1 cellular context compared by ENCODE assay signal in the genomic region with DNA sequence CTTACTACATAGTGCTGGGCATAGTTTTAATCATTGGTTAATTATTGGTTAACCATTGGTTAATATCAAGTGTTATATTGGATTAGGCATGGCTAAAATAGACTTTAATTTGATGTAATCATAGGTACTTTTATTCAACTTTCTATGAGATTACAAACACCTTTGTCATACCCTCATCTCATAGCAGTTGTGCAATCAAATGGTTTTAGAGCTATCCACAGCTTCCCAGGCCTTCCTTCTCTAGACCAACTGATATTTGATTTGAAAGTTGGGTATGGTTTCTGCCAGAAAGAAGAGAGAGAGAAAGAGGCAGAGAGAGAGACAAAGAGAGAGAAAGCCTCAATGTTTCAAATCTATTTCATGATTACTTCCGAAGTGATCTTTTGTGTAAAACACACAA.
TF ChIP-seq lines count a peak whose summit lies in the region.

No MANE protein-coding gene starts in this region.

TF ChIP-seq in HepG2, 621 proteins besides CTCF, POLR2A, EP300 and RAD21:
- TF ChIP-seq CEBPB (IDR thresholded peaks at IDR 0.05; ENCODE audit: borderline replicate concordance, low read depth, low read length): peak; percentile 33
- peak; percentile 3 for TF ChIP-seq HNRNPK (IDR thresholded peaks at IDR 0.05; ENCODE audit: low read depth, low read length, poor library complexity, severe bottlenecking)
- TF ChIP-seq, protein P1, sequence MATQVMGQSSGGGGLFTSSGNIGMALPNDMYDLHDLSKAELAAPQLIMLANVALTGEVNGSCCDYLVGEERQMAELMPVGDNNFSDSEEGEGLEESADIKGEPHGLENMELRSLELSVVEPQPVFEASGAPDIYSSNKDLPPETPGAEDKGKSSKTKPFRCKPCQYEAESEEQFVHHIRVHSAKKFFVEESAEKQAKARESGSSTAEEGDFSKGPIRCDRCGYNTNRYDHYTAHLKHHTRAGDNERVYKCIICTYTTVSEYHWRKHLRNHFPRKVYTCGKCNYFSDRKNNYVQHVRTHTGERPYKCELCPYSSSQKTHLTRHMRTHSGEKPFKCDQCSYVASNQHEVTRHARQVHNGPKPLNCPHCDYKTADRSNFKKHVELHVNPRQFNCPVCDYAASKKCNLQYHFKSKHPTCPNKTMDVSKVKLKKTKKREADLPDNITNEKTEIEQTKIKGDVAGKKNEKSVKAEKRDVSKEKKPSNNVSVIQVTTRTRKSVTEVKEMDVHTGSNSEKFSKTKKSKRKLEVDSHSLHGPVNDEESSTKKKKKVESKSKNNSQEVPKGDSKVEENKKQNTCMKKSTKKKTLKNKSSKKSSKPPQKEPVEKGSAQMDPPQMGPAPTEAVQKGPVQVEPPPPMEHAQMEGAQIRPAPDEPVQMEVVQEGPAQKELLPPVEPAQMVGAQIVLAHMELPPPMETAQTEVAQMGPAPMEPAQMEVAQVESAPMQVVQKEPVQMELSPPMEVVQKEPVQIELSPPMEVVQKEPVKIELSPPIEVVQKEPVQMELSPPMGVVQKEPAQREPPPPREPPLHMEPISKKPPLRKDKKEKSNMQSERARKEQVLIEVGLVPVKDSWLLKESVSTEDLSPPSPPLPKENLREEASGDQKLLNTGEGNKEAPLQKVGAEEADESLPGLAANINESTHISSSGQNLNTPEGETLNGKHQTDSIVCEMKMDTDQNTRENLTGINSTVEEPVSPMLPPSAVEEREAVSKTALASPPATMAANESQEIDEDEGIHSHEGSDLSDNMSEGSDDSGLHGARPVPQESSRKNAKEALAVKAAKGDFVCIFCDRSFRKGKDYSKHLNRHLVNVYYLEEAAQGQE (IDR thresholded peaks at IDR 0.05; ENCODE audit: borderline replicate concordance in 1 of 2, low read depth in 1 of 2, low read length in 2 of 2): no peak
